22 cellular contexts compared by ENCODE assay signal in genomic region chr2:120885749-120886148, GRCh38.
"Had no signal": no experiment of that assay in that cellular context is flagged by ENCODE, and none has a peak within 500 bp of the region (broad histone marks: within the 10 kb centered on the region; RNA-seq: fewer than 3 reads in every experiment).

No MANE protein-coding gene starts in this region.

- H3K27ac Mint-ChIP-seq: activated naive CD8-positive, alpha-beta T cell; activated T-cell treated with anti-CD3 and anti-CD28 coated beads, Interleukin-2, amount 50 U/mL, for 24 hours; activated T-helper 17 cell treated with anti-CD3 and anti-CD28 coated beads, Interleukin-2, amount 50 U/mL, for 72 hours; naive thymus-derived CD8-positive, alpha-beta T cell; stimulated activated memory B cell treated with anti-CD40 and anti-IgM and Interleukin-4, amounts not matched to agents 10 μg/mL and 1 μg/mL and 100 μg/mL, for 72 hours had no signal

- H3K4me3 Mint-ChIP-seq: activated naive CD8-positive, alpha-beta T cell; activated T-cell treated with anti-CD3 and anti-CD28 coated beads, Interleukin-2, amount 50 U/mL, for 24 hours; activated T-helper 17 cell treated with anti-CD3 and anti-CD28 coated beads, Interleukin-2, amount 50 U/mL, for 72 hours; naive thymus-derived CD8-positive, alpha-beta T cell; stimulated activated memory B cell treated with anti-CD40 and anti-IgM and Interleukin-4, amounts not matched to agents 10 μg/mL and 1 μg/mL and 100 μg/mL, for 72 hours; WTC11 had no signal

- H3K36me3 ChIP-seq: adrenal gland, ascending aorta, left ventricle myocardium inferior, uterus had no signal

- H3K4me1 Mint-ChIP-seq: activated T-helper 17 cell treated with anti-CD3 and anti-CD28 coated beads, Interleukin-2, amount 50 U/mL, for 72 hours; naive thymus-derived CD8-positive, alpha-beta T cell; stimulated activated memory B cell treated with anti-CD40 and anti-IgM and Interleukin-4, amounts not matched to agents 10 μg/mL and 1 μg/mL and 100 μg/mL, for 72 hours had no signal

- H3K27me3 ChIP-seq: adrenal gland, ascending aorta, testis, uterus had no signal

- H3K4me1 ChIP-seq: adrenal gland, ascending aorta, foreskin keratinocyte had no signal

- H3K4me3 ChIP-seq: adrenal gland, ascending aorta, left ventricle myocardium inferior, smooth muscle cell, testis, uterus had no signal

- H3K9me3 Mint-ChIP-seq: activated T-cell treated with anti-CD3 and anti-CD28 coated beads, Interleukin-2, amount 50 U/mL, for 24 hours; activated T-helper 17 cell treated with anti-CD3 and anti-CD28 coated beads, Interleukin-2, amount 50 U/mL, for 72 hours; stimulated activated memory B cell treated with anti-CD40 and anti-IgM and Interleukin-4, amounts not matched to agents 10 μg/mL and 1 μg/mL and 100 μg/mL, for 72 hours; WTC11 had no signal

- H3K36me3 Mint-ChIP-seq: activated naive CD8-positive, alpha-beta T cell; stimulated activated memory B cell treated with anti-CD40 and anti-IgM and Interleukin-4, amounts not matched to agents 10 μg/mL and 1 μg/mL and 100 μg/mL, for 72 hours; WTC11 had no signal

- H3K27me3 Mint-ChIP-seq: activated naive CD8-positive, alpha-beta T cell; activated T-helper 17 cell treated with anti-CD3 and anti-CD28 coated beads, Interleukin-2, amount 50 U/mL, for 72 hours had no signal

- H3K27ac ChIP-seq: adrenal gland, ascending aorta, foreskin keratinocyte, left ventricle myocardium inferior, testis, uterus had no signal

- H3K9me3 ChIP-seq: adrenal gland, ascending aorta, left ventricle myocardium inferior, testis, uterus had no signal

- DNase-seq: activated CD4-positive, alpha-beta T cell treated with anti-CD3 and anti-CD28 coated beads, Interleukin-2, amount 50 U/mL, for 4 hours; activated CD8-positive, alpha-beta memory T cell treated with anti-CD3 and anti-CD28 coated beads for 24 hours; activated CD8-positive, alpha-beta memory T cell treated with anti-CD3 and anti-CD28 coated beads, Interleukin-2, amount 50 U/mL, for 4 hours; activated T-cell treated with anti-CD3 and anti-CD28 coated beads, Interleukin-2, amount 50 U/mL, for 24 hours; adrenal gland; central memory CD4-positive, alpha-beta T cell; effector memory CD4-positive, alpha-beta T cell; foreskin keratinocyte; hippocampal formation; naive thymus-derived CD8-positive, alpha-beta T cell; nucleus accumbens; stimulated activated CD4-positive, alpha-beta T cell treated with anti-CD3 and anti-CD28 coated beads, Interleukin-15, amount 100 ng/mL, for 24 hours; testis; trophoblast cell; uterus had no signal
